Comparison of ENCODE assay signal across 18 cellular contexts in the genomic region with DNA sequence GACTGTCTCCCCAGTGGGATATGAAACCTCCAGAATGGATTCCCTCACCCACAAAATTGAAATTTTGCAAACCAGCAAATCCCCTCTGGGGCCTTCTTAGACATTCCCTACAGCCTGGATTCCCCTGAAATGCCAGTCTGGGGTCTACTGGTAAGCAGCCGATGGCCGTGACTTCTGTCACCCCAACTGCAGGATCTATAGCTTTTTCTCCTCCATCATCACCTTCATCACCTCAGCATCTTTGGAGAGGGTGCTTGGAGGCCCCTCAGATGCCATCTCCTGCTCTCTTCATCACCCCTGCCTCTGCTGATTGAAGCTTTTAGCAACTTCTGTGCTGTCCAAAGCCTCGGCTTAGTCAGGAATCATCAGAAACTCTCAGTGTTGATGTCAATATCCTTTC. TPM values are rescaled to one million over a fixed set of nuclear protein-coding genes. Genes with fewer than 3 reads are reported as not detected.
"Had no signal": no experiment of that assay in that cellular context is flagged by ENCODE, and none has a peak within 500 bp of the region (broad histone marks: within the 10 kb centered on the region; RNA-seq: fewer than 3 reads in every experiment).

No MANE protein-coding gene starts in this region.

- H3K36me3 ChIP-seq: heart left ventricle, ovary, right lobe of liver, transverse colon had no signal

- ATAC-seq: foreskin keratinocyte; heart left ventricle; left colon; left ventricle myocardium superior; psoas muscle; right lobe of liver; stimulated activated memory B cell treated with anti-CD40 and anti-IgM and Interleukin-4, amounts not matched to agents 10 μg/mL and 1 μg/mL and 100 μg/mL, for 72 hours had no signal

- H3K4me3 Mint-ChIP-seq: central memory CD8-positive, alpha-beta T cell; stimulated activated memory B cell treated with anti-CD40 and anti-IgM and Interleukin-4, amounts not matched to agents 10 μg/mL and 1 μg/mL and 100 μg/mL, for 72 hours; stimulated activated naive CD8-positive, alpha-beta T cell treated with anti-CD3 and anti-CD28 coated beads, Interleukin-15, Interleukin-2, amounts not matched to agents 100 ng/mL and 50 ng/mL, for 24 hours had no signal

- H3K27me3 ChIP-seq: ovary, right lobe of liver had no signal

- H3K4me1 ChIP-seq: foreskin keratinocyte had no signal

- H3K9me3 Mint-ChIP-seq: central memory CD8-positive, alpha-beta T cell; naive B cell; stimulated activated memory B cell treated with anti-CD40 and anti-IgM and Interleukin-4, amounts not matched to agents 10 μg/mL and 1 μg/mL and 100 μg/mL, for 72 hours; stimulated activated naive CD8-positive, alpha-beta T cell treated with anti-CD3 and anti-CD28 coated beads, Interleukin-15, Interleukin-2, amounts not matched to agents 100 ng/mL and 50 ng/mL, for 24 hours had no signal

- H3K9me3 ChIP-seq: heart left ventricle, ovary, psoas muscle, right lobe of liver, transverse colon had no signal

- H3K27ac ChIP-seq: foreskin keratinocyte, ovary, psoas muscle, right lobe of liver had no signal

- H3K27ac Mint-ChIP-seq: naive B cell; nephron progenitor cell; stimulated activated memory B cell treated with anti-CD40 and anti-IgM and Interleukin-4, amounts not matched to agents 10 μg/mL and 1 μg/mL and 100 μg/mL, for 72 hours; stimulated activated naive CD8-positive, alpha-beta T cell treated with anti-CD3 and anti-CD28 coated beads, Interleukin-15, Interleukin-2, amounts not matched to agents 100 ng/mL and 50 ng/mL, for 24 hours had no signal

- H3K4me3 ChIP-seq: heart left ventricle, ovary, psoas muscle, right lobe of liver, transverse colon had no signal

- H3K36me3 Mint-ChIP-seq: stimulated activated memory B cell treated with anti-CD40 and anti-IgM and Interleukin-4, amounts not matched to agents 10 μg/mL and 1 μg/mL and 100 μg/mL, for 72 hours had no signal

- DNase-seq: foreskin keratinocyte; heart left ventricle; hippocampal formation; left colon; left ventricle myocardium superior; mesendoderm; naive B cell; nephron progenitor cell; ovary; psoas muscle; retina; right lobe of liver; stimulated activated CD4-positive, alpha-beta T cell treated with anti-CD3 and anti-CD28 coated beads, Interleukin-4, amount 100 ng/mL, for 1 hour; transverse colon had no signal

RNA-seq across cellular contexts. Expression of a gene that starts 2.6 kb away (rescaled TPM):
- total RNA-seq: lung microvascular endothelial cell had no signal
